In genomic region chr7:30245913-30246312, GRCh38 we compare ENCODE assay signal across 24 cellular contexts.
"Had no signal": no experiment of that assay in that cellular context is flagged by ENCODE, and none has a peak within 500 bp of the region (broad histone marks: within the 10 kb centered on the region; RNA-seq: fewer than 3 reads in every experiment).

No MANE protein-coding gene starts in this region.

- FAIRE-seq: keratinocyte, small intestine had no signal

- H3K27ac ChIP-seq: neural progenitor cell, ovary, right atrium auricular region, sigmoid colon, spleen, suprapubic skin, thoracic aorta, tibial nerve, upper lobe of left lung, vagina had no signal

- DNase-seq: hippocampal formation; kidney glomerular epithelial cell; left cardiac atrium; mesendoderm; naive B cell; natural killer cell; nephron progenitor cell; ovary; sigmoid colon; small intestine; spleen; stimulated activated CD4-positive, alpha-beta T cell treated with anti-CD3 and anti-CD28 coated beads, Interleukin-4, amount 100 ng/mL, for 24 hours; stimulated activated naive CD4-positive, alpha-beta T cell had no signal

- H2AFZ ChIP-seq: neural progenitor cell had no signal

- H3K9ac ChIP-seq: neural progenitor cell had no signal

- H3K36me3 ChIP-seq: neural progenitor cell, ovary, right atrium auricular region, sigmoid colon, spleen, suprapubic skin, thoracic aorta, tibial nerve, upper lobe of left lung, vagina had no signal

- H3K9me3 ChIP-seq: ovary, right atrium auricular region, sigmoid colon, spleen, suprapubic skin, thoracic aorta, tibial nerve, upper lobe of left lung, vagina had no signal

- H3K4me3 ChIP-seq: lung, neural progenitor cell, ovary, right atrium auricular region, sigmoid colon, spleen, suprapubic skin, thoracic aorta, tibial nerve, upper lobe of left lung, vagina had no signal

- H3K27me3 ChIP-seq: neural progenitor cell, ovary, right atrium auricular region, sigmoid colon, spleen, suprapubic skin, tibial nerve, upper lobe of left lung, vagina had no signal

- H3K4me1 ChIP-seq: right atrium auricular region, sigmoid colon, suprapubic skin, vagina had no signal

- ATAC-seq: left lobe of liver; natural killer cell; stimulated activated effector memory CD8-positive, alpha-beta T cell treated with anti-CD3 and anti-CD28 coated beads, Interleukin-12 subunit alpha, Interleukin-12 subunit beta, amount 100 ng/mL, for 72 hours had no signal

- H3K4me2 ChIP-seq: neural progenitor cell had no signal
